8 cellular contexts compared by ENCODE assay signal in genomic region chr5:177552839-177553455, GRCh38. TPM values are rescaled to one million over a fixed set of nuclear protein-coding genes. Genes with fewer than 3 reads are reported as not detected.
DNase-seq lines count a peak whose midpoint lies in the region; ATAC-seq and TF ChIP-seq lines count a peak whose summit lies in the region.

No MANE protein-coding gene starts in this region.

- H3K4me3 ChIP-seq in IMR-90 (ENCODE audit: insufficient read depth, low read depth, low read length): peak overlapping the region; percentile 92
- H3K4me3 ChIP-seq in colonic mucosa: peak overlapping the region; percentile 97
- H3K4me3 ChIP-seq in mucosa of stomach (ENCODE audit: low read length): peak overlapping the region; percentile 51

- H3K9me1 ChIP-seq in IMR-90 (ENCODE audit: insufficient read depth, low read length): peaks cover 26% of the 10 kb centered on the region

- H4K20me1 ChIP-seq in IMR-90 (ENCODE audit: insufficient read depth, low read length): peaks cover 42% of the 10 kb centered on the region

- H2BK5ac ChIP-seq in IMR-90 (ENCODE audit: low read depth, low read length, poor library complexity, severe bottlenecking): peak overlapping the region; percentile 66

- peak; percentile 27 for ATAC-seq in IMR-90 (ENCODE audit: low read depth)

- H3K79me1 ChIP-seq in IMR-90 (ENCODE audit: low read depth in 1 of 2, low read length in 2 of 2): peaks cover 3 to 58% of the 10 kb centered on the region in 2 experiments; a peak in 3 of 4 replicates

- dilution Hi-C loops in IMR-90 (cut with HindIII; ENCODE audit: low sequenced_read_pairs, unreplicated experiment): no loop called here

- no peaks in the 10 kb centered on the region for H3K27me3 ChIP-seq in IMR-90 (ENCODE audit: control insufficient read depth, insufficient read depth, low read length)
- no peaks in the 10 kb centered on the region for H3K27me3 ChIP-seq in colonic mucosa
- H3K27me3 ChIP-seq in mucosa of stomach (ENCODE audit: control insufficient read depth, insufficient read depth, low read length): no peaks in the 10 kb centered on the region

- no TSS peak for BruUV-seq in IMR-90 (replicated peaks; lab: Mats Ljungman, UMichigan)

- no peak overlapping the region for H2BK20ac ChIP-seq in IMR-90 (ENCODE audit: low read depth, low read length)

- WGBS in IMR-90 (ENCODE audit: extremely low coverage in 2 of 2, insufficient read length in 1 of 2), 2 experiments: 4% methylated on average over 5 of the region's 16 CpGs; no CpG with 5 or more reads in 1 of the 2 experiments

- H3K27ac ChIP-seq in IMR-90 (ENCODE audit: insufficient read depth, low read length) (peak overlapping the region; percentile 80), colonic mucosa (no peak overlapping the region)

- no peak overlapping the region for H3K18ac ChIP-seq in IMR-90 (ENCODE audit: low read depth, low read length)

- DNase-seq in AG08395 (ENCODE audit: low spot score): peak; percentile 62
- no peak for DNase-seq in IMR-90
- DNase-seq in colonic mucosa: no peak
- DNase-seq in DMS114 treated with DMSO at 0.1 percent for 48 hours (lab: John Stamatoyannopoulos, UW; ENCODE audit: unreplicated experiment): no peak
- no peak for DNase-seq in HT-29 (ENCODE audit: low spot score)
- no peak for DNase-seq in foreskin melanocyte
- no peak for DNase-seq in activated CD8-positive, alpha-beta memory T cell treated with anti-CD3 and anti-CD28 coated beads, Interleukin-2, amount 50 U/mL, for 4 hours

- H3K14ac ChIP-seq in IMR-90 (replicated peaks; ENCODE audit: low read depth, low read length): peak overlapping the region; percentile 38

- peak overlapping the region; percentile 88 for H3K23ac ChIP-seq in IMR-90 (ENCODE audit: low read depth, low read length)

- TF ChIP-seq POLR2A in IMR-90 (IDR thresholded peaks at IDR 0.05; ENCODE audit: low read depth, low read length): no peak

- POLR2A ChIA-PET in IMR-90 (lab: Charles Lee; ENCODE audit: unreplicated experiment): no interaction called here

- CTCF ChIA-PET in IMR-90 (lab: Yijun Ruan, JAX): no interaction called here

- H4K8ac ChIP-seq in IMR-90 (ENCODE audit: low read depth in 2 of 2, low read length in 2 of 2): peak overlapping the region; percentile 12 to 47; a peak in 2 of 4 replicates

- peaks cover 21% of the 10 kb centered on the region for H3K4me1 ChIP-seq in IMR-90 (ENCODE audit: control insufficient read depth, insufficient read depth, low read length)
- peaks cover 3% of the 10 kb centered on the region for H3K4me1 ChIP-seq in colonic mucosa
- peaks cover 18% of the 10 kb centered on the region for H3K4me1 ChIP-seq in mucosa of stomach (ENCODE audit: control insufficient read depth, insufficient read depth, low read length)

- H3K9ac ChIP-seq in IMR-90 (ENCODE audit: low read depth, low read length) (peak overlapping the region; percentile 88), colonic mucosa (ENCODE audit: low read depth in 2 of 2, low read length in 2 of 2) (peak overlapping the region in 1 of 2 donors; percentile 81), mucosa of stomach (ENCODE audit: low read length) (peak overlapping the region; percentile 51)

- H4K5ac ChIP-seq in IMR-90 (ENCODE audit: low read depth, low read length): 0 out of 2 replicates have a peak overlapping the region, but pooled peaks have one; percentile 4

- H3K56ac ChIP-seq in IMR-90 (ENCODE audit: extremely low read depth, insufficient read depth, low read length): peak overlapping the region; percentile 71

- H3K4ac ChIP-seq in IMR-90 (ENCODE audit: low read depth, low read length): peak overlapping the region; percentile 75

- in situ Hi-C loops in IMR-90 (cut with MboI; ENCODE audit: low sequenced_read_pairs): no loop called here

- no peak for TF ChIP-seq RAD21 in IMR-90 (IDR thresholded peaks at IDR 0.05; ENCODE audit: low read length)

- no peak overlapping the region for H2BK15ac ChIP-seq in IMR-90 (ENCODE audit: low read depth, low read length)

- 0 out of 2 replicates have a peak, but pooled peaks have one; percentile 2 for TF ChIP-seq CTCF in IMR-90 (conservative IDR thresholded peaks at IDR 0.05; ENCODE audit: low read depth, low read length)
- no peak for TF ChIP-seq CTCF in colonic mucosa (IDR thresholded peaks at IDR 0.05)

- peak overlapping the region; percentile 14; the same call in 1 of the 2 replicates for H4K91ac ChIP-seq in IMR-90 (ENCODE audit: insufficient read depth, low read depth, low read length)

- intact Hi-C loops in IMR-90 (cut with micrococcal nuclease) (loop anchor here (2.0 kb wide), 1 partner anchor 40 kb away; the partner anchor contains the start of gene TMED9), colonic mucosa (cut with DNase I) (no loop called here)

- H2AK5ac ChIP-seq in IMR-90 (ENCODE audit: low read depth, low read length): peak overlapping the region; percentile 50

- H2AFZ ChIP-seq in IMR-90 (replicated peaks; ENCODE audit: low read length, poor library complexity): peak overlapping the region; percentile 72

- no peaks in the 10 kb centered on the region for H3K9me3 ChIP-seq in IMR-90 (ENCODE audit: control insufficient read depth, insufficient read depth, low read length)
- no peaks in the 10 kb centered on the region for H3K9me3 ChIP-seq in colonic mucosa
- no peaks in the 10 kb centered on the region for H3K9me3 ChIP-seq in mucosa of stomach (ENCODE audit: control insufficient read depth, low read length)

- no peak overlapping the region for H2BK120ac ChIP-seq in IMR-90 (ENCODE audit: low read depth, low read length)

- H2AK9ac ChIP-seq in IMR-90 (replicated peaks; ENCODE audit: low read depth, low read length, poor library complexity): peak overlapping the region; percentile 94

- peak overlapping the region; percentile 98 for H3K4me2 ChIP-seq in IMR-90 (ENCODE audit: low read depth, low read length)

- H3K36me3 ChIP-seq in IMR-90 (ENCODE audit: control insufficient read depth, insufficient read depth, low read length) (peaks cover 5% of the 10 kb centered on the region; the same call in 1 of the 2 replicates), colonic mucosa (no peaks in the 10 kb centered on the region), mucosa of stomach (ENCODE audit: control insufficient read depth, insufficient read depth, low read length) (no peaks in the 10 kb centered on the region)

TF ChIP-seq in IMR-90, 13 proteins besides CTCF, POLR2A, EP300 and RAD21:
- no peak for TF ChIP-seq SMC3 (IDR thresholded peaks at IDR 0.05; ENCODE audit: low read depth, low read length)
- no peak for TF ChIP-seq FOS (IDR thresholded peaks at IDR 0.05; ENCODE audit: low read depth, low read length)
- TF ChIP-seq MXI1 (IDR thresholded peaks at IDR 0.05; ENCODE audit: borderline replicate concordance, low read depth, low read length): peak; percentile 61; the same call in 1 of the 2 replicates
- no peak for TF ChIP-seq BHLHE40 (IDR thresholded peaks at IDR 0.05; ENCODE audit: low read depth, low read length)
TF ChIP-seq in IMR-90: peak in this region for 1.

RNA-seq across cellular contexts. Expression of gene FAM193B, which starts 1.4 kb away (rescaled TPM):
- total RNA-seq in IMR-90 (2012; rRNA removed) (8.1 and 9.5 TPM in 2 replicates), colonic mucosa (10 to 100 TPM; 39.4 to 78.6 TPM)
- polyA plus RNA-seq in IMR-90 (2012; rRNA removed): 51.4 and 52.2 TPM in 2 replicates
- polyA plus RNA-seq in IMR-90 (2012; cell fraction: cytosol; rRNA removed): 21.3 and 26.2 TPM in 2 replicates
- 386 and 448 TPM in 2 replicates for polyA plus RNA-seq in IMR-90 (2012; cell fraction: nucleus; rRNA removed; ENCODE audit: low replicate concordance)
- total RNA-seq in HT-29 (2014; rRNA removed; shearing (Covaris generic)): 32.8 and 61.4 TPM in 2 replicates

RNA-seq across cellular contexts. Expression of gene DDX41, which starts 36.2 kb away (rescaled TPM):
- total RNA-seq in IMR-90 (2012; rRNA removed) (130 and 141 TPM in 2 replicates), colonic mucosa (100 to 1,000 TPM in 1 of 2 donors, 10 to 100 TPM in 1; 84.3 to 134 TPM)
- polyA plus RNA-seq in IMR-90 (2012; rRNA removed): 160 and 170 TPM in 2 replicates
- 124 and 130 TPM in 2 replicates for polyA plus RNA-seq in IMR-90 (2012; cell fraction: cytosol; rRNA removed)
- polyA plus RNA-seq in IMR-90 (2012; cell fraction: nucleus; rRNA removed; ENCODE audit: low replicate concordance): 358 and 582 TPM in 2 replicates
- total RNA-seq in HT-29 (2014; rRNA removed; shearing (Covaris generic)): 240 and 269 TPM in 2 replicates

RNA-seq across cellular contexts. Expression of gene TMED9, which starts 39.1 kb away (rescaled TPM):
- total RNA-seq in IMR-90 (2012; rRNA removed) (123 and 142 TPM in 2 replicates), colonic mucosa (100 to 1,000 TPM; 187 to 303 TPM)
- polyA plus RNA-seq in IMR-90 (2012; rRNA removed): 269 and 357 TPM in 2 replicates
- 258 and 428 TPM in 2 replicates for polyA plus RNA-seq in IMR-90 (2012; cell fraction: cytosol; rRNA removed)
- polyA plus RNA-seq in IMR-90 (2012; cell fraction: nucleus; rRNA removed; ENCODE audit: low replicate concordance): 81.0 and 128 TPM in 2 replicates
- 115 and 119 TPM in 2 replicates for total RNA-seq in HT-29 (2014; rRNA removed; shearing (Covaris generic))

RNA-seq across cellular contexts. Expression of gene DOK3, which starts 43.3 kb away (rescaled TPM):
- total RNA-seq in IMR-90 (2012; rRNA removed) (0.54 and 0.56 TPM in 2 replicates), colonic mucosa (1 to 10 TPM; 4.1 to 8.9 TPM)
- 3.6 and 3.9 TPM in 2 replicates for polyA plus RNA-seq in IMR-90 (2012; rRNA removed)
- polyA plus RNA-seq in IMR-90 (2012; cell fraction: cytosol; rRNA removed): 0.49 and 1.3 TPM in 2 replicates
- 20.3 and 32.4 TPM in 2 replicates for polyA plus RNA-seq in IMR-90 (2012; cell fraction: nucleus; rRNA removed; ENCODE audit: low replicate concordance)
- total RNA-seq in HT-29 (2014; rRNA removed; shearing (Covaris generic)): 1.6 and 1.9 TPM in 2 replicates

RNA-seq across cellular contexts. Expression of gene B4GALT7, which starts 47.0 kb away (rescaled TPM):
- total RNA-seq in IMR-90 (2012; rRNA removed): 28.6 and 29.2 TPM in 2 replicates
- polyA plus RNA-seq in IMR-90 (2012; rRNA removed): 79.6 and 80.5 TPM in 2 replicates
- 34.0 and 96.9 TPM in 2 replicates for polyA plus RNA-seq in IMR-90 (2012; cell fraction: cytosol; rRNA removed)
- 107 and 272 TPM in 2 replicates for polyA plus RNA-seq in IMR-90 (2012; cell fraction: nucleus; rRNA removed; ENCODE audit: low replicate concordance)
- total RNA-seq in colonic mucosa: 10 to 100 TPM; 19.2 to 30.3 TPM
- total RNA-seq in HT-29 (2014; rRNA removed; shearing (Covaris generic)): 25.0 and 31.8 TPM in 2 replicates
